In genomic region chr20:42082611-42083010, GRCh38 we compare ENCODE assay signal across 15 cellular contexts.
DNase-seq lines count a peak whose midpoint lies in the region; ATAC-seq and TF ChIP-seq lines count a peak whose summit lies in the region.
"Had no signal": no experiment of that assay in that cellular context is flagged by ENCODE, and none has a peak within 500 bp of the region (broad histone marks: within the 10 kb centered on the region; RNA-seq: fewer than 3 reads in every experiment).

No MANE protein-coding gene starts in this region.

- H3K9ac ChIP-seq in mammary epithelial cell (ENCODE audit: insufficient read depth, low read length), result no peak overlapping the region

- H3K27me3 Mint-ChIP-seq in MCF 10A (ENCODE audit: insufficient read depth, unreplicated experiment), result no peaks in the 10 kb centered on the region
- no peaks in the 10 kb centered on the region for H3K27me3 Mint-ChIP-seq in activated T-cell treated with anti-CD3 and anti-CD28 coated beads, Interleukin-2, amount 50 U/mL, for 24 hours
- H3K27me3 Mint-ChIP-seq: activated naive CD4-positive, alpha-beta T cell treated with anti-CD3 and anti-CD28 coated beads, Interleukin-2, amount 50 U/mL, for 24 hours had no signal

- H3K9me3 ChIP-seq in mammary epithelial cell (replicated peaks; ENCODE audit: insufficient read depth, low read length), result peaks cover 28% of the 10 kb centered on the region
- H3K9me3 ChIP-seq: SJSA1, upper lobe of left lung had no signal

- no TSS peak for BruUV-seq in MCF 10A (replicated peaks; lab: Mats Ljungman, UMichigan)
- no TSS peak for BruUV-seq in mammary epithelial cell (replicated peaks; lab: Mats Ljungman, UMichigan)

- CTCF ChIA-PET in MCF 10A (lab: Yijun Ruan, JAX), result no interaction called here
- CTCF ChIA-PET in mammary epithelial cell (lab: Charles Lee; ENCODE audit: low non-redundant PET), result no interaction called here

- H3K4me3 Mint-ChIP-seq in MCF 10A (ENCODE audit: unreplicated experiment), result no peak overlapping the region
- H3K4me3 Mint-ChIP-seq in activated T-cell treated with anti-CD3 and anti-CD28 coated beads, Interleukin-2, amount 50 U/mL, for 24 hours, result no peak overlapping the region
- H3K4me3 Mint-ChIP-seq: activated naive CD4-positive, alpha-beta T cell treated with anti-CD3 and anti-CD28 coated beads, Interleukin-2, amount 50 U/mL, for 24 hours; naive thymus-derived CD8-positive, alpha-beta T cell had no signal

- no peak overlapping the region for H3K4me2 ChIP-seq in mammary epithelial cell (ENCODE audit: insufficient read depth, low read depth, low read length)
- H3K4me2 ChIP-seq: smooth muscle cell had no signal

- ATAC-seq in SK-N-SH treated with all-trans-retinoic acid at 6 μM for 48 hours, result peak; percentile 37; the same call in 1 of the 3 replicates
- peak; percentile 91 for ATAC-seq in left ventricle myocardium superior
- no peak for ATAC-seq in GM19397 (IDR thresholded peaks at IDR 0.05; ENCODE audit: unreplicated experiment)
- ATAC-seq: naive thymus-derived CD8-positive, alpha-beta T cell had no signal

- no peaks in the 10 kb centered on the region for H3K79me2 ChIP-seq in mammary epithelial cell (ENCODE audit: insufficient read depth, low read length)

- dilution Hi-C loops in mammary epithelial cell (cut with HindIII; ENCODE audit: low sequenced_read_pairs), result no loop called here

- H3K36me3 ChIP-seq in mammary epithelial cell (ENCODE audit: insufficient read depth, low read length), result no peaks in the 10 kb centered on the region
- H3K36me3 ChIP-seq: SJSA1, upper lobe of left lung had no signal

- no peaks in the 10 kb centered on the region for H3K4me1 ChIP-seq in mammary epithelial cell (ENCODE audit: insufficient read depth, low read length)
- H3K4me1 ChIP-seq: SJSA1, upper lobe of left lung had no signal

- H3K27ac Mint-ChIP-seq in MCF 10A (ENCODE audit: low read depth, unreplicated experiment), result no peak overlapping the region
- no peak overlapping the region for H3K27ac Mint-ChIP-seq in activated T-cell treated with anti-CD3 and anti-CD28 coated beads, Interleukin-2, amount 50 U/mL, for 24 hours
- H3K27ac Mint-ChIP-seq: activated naive CD4-positive, alpha-beta T cell treated with anti-CD3 and anti-CD28 coated beads, Interleukin-2, amount 50 U/mL, for 24 hours; naive thymus-derived CD8-positive, alpha-beta T cell had no signal

- 0% methylated on average over 1 of the region's 1 CpG for WGBS in mammary epithelial cell (ENCODE audit: low coverage, missing lambda C conversion rate)

- H2AFZ ChIP-seq in mammary epithelial cell (ENCODE audit: low read depth, low read length), result no peak overlapping the region

- no peak overlapping the region for H3K4me3 ChIP-seq in mammary epithelial cell (replicated peaks in 1 of 3; ENCODE audit: insufficient read depth in 1 of 3, low read depth in 2 of 3, low read length in 3 of 3)
- H3K4me3 ChIP-seq: SJSA1, smooth muscle cell, upper lobe of left lung had no signal

- H3K27me3 ChIP-seq in mammary epithelial cell (ENCODE audit: insufficient read depth, low read length), result no peaks in the 10 kb centered on the region
- H3K27me3 ChIP-seq: SJSA1, upper lobe of left lung had no signal

- TF ChIP-seq CTCF in MCF 10A (IDR thresholded peaks at IDR 0.05; ENCODE audit: unreplicated experiment), result no peak
- no peak for TF ChIP-seq CTCF in mammary epithelial cell (conservative IDR thresholded peaks at IDR 0.05 in 1 of 2, IDR thresholded peaks at IDR 0.05 in 1 of 2; ENCODE audit: extremely low read depth in 1 of 2, insufficient read depth in 1 of 2, low read depth in 1 of 2, low read length in 2 of 2)

- no peak overlapping the region for H3K27ac ChIP-seq in mammary epithelial cell (ENCODE audit: insufficient read depth, low read depth, low read length)
- H3K27ac ChIP-seq: SJSA1, upper lobe of left lung had no signal

- DNase-seq in MCF 10A (ENCODE audit: unreplicated experiment) (peak; percentile 16), mammary epithelial cell (no peak), left ventricle myocardium superior (peak; percentile 53), NCI-H510A treated with DMSO at 0.1 percent for 48 hours (lab: John Stamatoyannopoulos, UW) (no peak), DMS53 treated with DMSO at 0.1 percent for 48 hours (lab: John Stamatoyannopoulos, UW; ENCODE audit: unreplicated experiment) (no peak)
- DNase-seq in activated T-cell treated with anti-CD3 and anti-CD28 coated beads, Interleukin-2, amount 50 U/mL, for 24 hours, result no peak
- DNase-seq: ACHN; DMS153; naive thymus-derived CD8-positive, alpha-beta T cell; upper lobe of left lung had no signal

- POLR2A ChIA-PET in MCF 10A (lab: Yijun Ruan, JAX), result no interaction called here

- peaks cover 33% of the 10 kb centered on the region for H3K9me3 Mint-ChIP-seq in MCF 10A (ENCODE audit: unreplicated experiment)
- peaks cover 5% of the 10 kb centered on the region for H3K9me3 Mint-ChIP-seq in activated T-cell treated with anti-CD3 and anti-CD28 coated beads, Interleukin-2, amount 50 U/mL, for 24 hours
- H3K9me3 Mint-ChIP-seq: activated naive CD4-positive, alpha-beta T cell treated with anti-CD3 and anti-CD28 coated beads, Interleukin-2, amount 50 U/mL, for 24 hours had no signal

- H4K20me1 ChIP-seq in mammary epithelial cell (ENCODE audit: insufficient read depth, low read length), result no peaks in the 10 kb centered on the region

- H3K36me3 Mint-ChIP-seq in MCF 10A (ENCODE audit: insufficient read depth, unreplicated experiment), result peaks cover 6% of the 10 kb centered on the region
- H3K36me3 Mint-ChIP-seq in activated T-cell treated with anti-CD3 and anti-CD28 coated beads, Interleukin-2, amount 50 U/mL, for 24 hours (ENCODE audit: low read depth), result no peaks in the 10 kb centered on the region
- H3K36me3 Mint-ChIP-seq: activated naive CD4-positive, alpha-beta T cell treated with anti-CD3 and anti-CD28 coated beads, Interleukin-2, amount 50 U/mL, for 24 hours; naive thymus-derived CD8-positive, alpha-beta T cell had no signal

- in situ Hi-C loops in mammary epithelial cell (cut with MboI; ENCODE audit: low sequenced_read_pairs in 2 of 2), result no loop called here

- intact Hi-C loops in MCF 10A (cut with micrococcal nuclease), result no loop called here
- intact Hi-C loops in mammary epithelial cell (cut with micrococcal nuclease), result no loop called here
- intact Hi-C loops in left ventricle myocardium superior (cut with micrococcal nuclease), result no loop called here

- no peaks in the 10 kb centered on the region for H3K4me1 Mint-ChIP-seq in MCF 10A (ENCODE audit: insufficient read depth, unreplicated experiment)
- no peaks in the 10 kb centered on the region for H3K4me1 Mint-ChIP-seq in activated T-cell treated with anti-CD3 and anti-CD28 coated beads, Interleukin-2, amount 50 U/mL, for 24 hours (ENCODE audit: low read depth)
- H3K4me1 Mint-ChIP-seq: activated naive CD4-positive, alpha-beta T cell treated with anti-CD3 and anti-CD28 coated beads, Interleukin-2, amount 50 U/mL, for 24 hours; naive thymus-derived CD8-positive, alpha-beta T cell had no signal

TF ChIP-seq in SK-N-SH treated with all-trans-retinoic acid at 6 μM for 48 hours, 23 proteins besides CTCF, POLR2A, EP300 and RAD21:
- TF ChIP-seq TSHZ2 (CRISPR knock-in tag; IDR thresholded peaks at IDR 0.05) (peak; percentile 89), SNAI2 (CRISPR knock-in tag; IDR thresholded peaks at IDR 0.05) (0 out of 2 replicates have a peak, but pooled peaks have one; percentile 20), TCF4 (CRISPR knock-in tag; IDR thresholded peaks at IDR 0.05; ENCODE audit: borderline replicate concordance) (peak; percentile 94), BACH2 (CRISPR knock-in tag; IDR thresholded peaks at IDR 0.05; ENCODE audit: borderline replicate concordance) (no peak), ZNF70 (CRISPR knock-in tag; IDR thresholded peaks at IDR 0.05) (0 out of 2 replicates have a peak, but pooled peaks have one; percentile 19), ZNF8 (CRISPR knock-in tag; IDR thresholded peaks at IDR 0.05) (no peak), OSR1 (CRISPR knock-in tag; IDR thresholded peaks at IDR 0.05) (no peak), ZNF565 (CRISPR knock-in tag; conservative IDR thresholded peaks at IDR 0.05; ENCODE audit: low read depth) (no peak), ZC3H10 (CRISPR knock-in tag; IDR thresholded peaks at IDR 0.05) (no peak)

Comparison
In these comparisons a context has a peak if more than half of its experiments do, and no peak if none do; other contexts are left out.
1. DNase-seq: peak in MCF 10A (single experiment) and left ventricle myocardium superior (single experiment); none in mammary epithelial cell (single experiment), activated T-cell treated with anti-CD3 and anti-CD28 coated beads, Interleukin-2, amount 50 U/mL, for 24 hours (single experiment), NCI-H510A treated with DMSO at 0.1 percent for 48 hours (single experiment) and DMS53 treated with DMSO at 0.1 percent for 48 hours (single experiment).